Comparison of ENCODE assay signal across 1 cellular context in the genomic region with DNA sequence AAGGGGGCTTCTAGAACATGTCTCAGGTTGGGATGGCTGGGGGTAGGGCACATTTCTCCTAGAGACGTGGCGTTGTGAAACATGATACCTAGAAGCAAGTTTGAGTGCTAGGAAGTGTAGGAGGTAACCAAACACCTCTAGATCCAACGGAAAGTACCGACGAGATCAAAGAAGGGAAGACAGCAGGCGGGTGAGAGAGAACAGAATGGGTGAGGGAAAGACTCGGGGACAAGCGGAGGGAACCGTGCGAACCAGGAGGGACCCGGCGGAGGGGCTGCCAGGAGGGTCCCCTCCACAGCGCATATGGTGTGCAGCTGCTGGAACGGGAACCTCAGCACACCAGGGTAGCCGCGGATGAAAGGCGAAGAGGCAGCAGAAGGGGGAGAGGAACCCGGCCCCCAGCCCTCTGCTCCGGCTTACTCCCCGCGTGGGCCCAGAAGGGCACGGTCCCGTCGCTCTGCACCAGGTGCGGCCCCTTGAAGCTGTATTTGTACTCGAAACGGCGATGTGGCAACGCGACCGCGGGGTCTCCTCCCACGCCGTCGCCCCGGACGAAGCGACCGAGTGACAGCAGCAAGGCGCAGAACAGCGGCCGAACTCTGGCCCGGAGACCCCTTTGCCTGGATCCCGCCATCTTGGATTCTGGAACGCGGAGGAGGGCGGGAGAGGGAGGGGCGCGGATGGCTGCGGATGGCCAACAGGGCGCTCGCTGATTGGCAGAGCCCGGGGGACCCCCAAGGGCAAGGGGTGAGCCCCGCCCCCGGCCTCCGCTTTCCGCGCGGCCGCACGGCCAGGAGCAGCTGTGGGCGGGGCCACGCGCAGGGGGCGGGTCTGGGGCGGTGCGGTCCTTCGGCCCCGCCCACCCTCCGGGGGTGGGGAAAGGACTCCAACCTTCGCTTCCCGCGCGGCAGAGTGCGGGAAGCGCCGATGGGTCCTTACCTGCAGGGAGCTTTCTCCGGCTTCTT.
TF ChIP-seq lines count a peak whose summit lies in the region.

A gene with protein sequence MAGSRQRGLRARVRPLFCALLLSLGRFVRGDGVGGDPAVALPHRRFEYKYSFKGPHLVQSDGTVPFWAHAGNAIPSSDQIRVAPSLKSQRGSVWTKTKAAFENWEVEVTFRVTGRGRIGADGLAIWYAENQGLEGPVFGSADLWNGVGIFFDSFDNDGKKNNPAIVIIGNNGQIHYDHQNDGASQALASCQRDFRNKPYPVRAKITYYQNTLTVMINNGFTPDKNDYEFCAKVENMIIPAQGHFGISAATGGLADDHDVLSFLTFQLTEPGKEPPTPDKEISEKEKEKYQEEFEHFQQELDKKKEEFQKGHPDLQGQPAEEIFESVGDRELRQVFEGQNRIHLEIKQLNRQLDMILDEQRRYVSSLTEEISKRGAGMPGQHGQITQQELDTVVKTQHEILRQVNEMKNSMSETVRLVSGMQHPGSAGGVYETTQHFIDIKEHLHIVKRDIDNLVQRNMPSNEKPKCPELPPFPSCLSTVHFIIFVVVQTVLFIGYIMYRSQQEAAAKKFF (minus strand): TSS at position 655 of the 965 bp plus-strand sequence. CDS start 21 bp downstream, at position 634.

TF ChIP-seq in WTC11, 78 proteins besides CTCF, POLR2A, EP300 and RAD21 (continued from another document):
- TF ChIP-seq, protein P1, sequence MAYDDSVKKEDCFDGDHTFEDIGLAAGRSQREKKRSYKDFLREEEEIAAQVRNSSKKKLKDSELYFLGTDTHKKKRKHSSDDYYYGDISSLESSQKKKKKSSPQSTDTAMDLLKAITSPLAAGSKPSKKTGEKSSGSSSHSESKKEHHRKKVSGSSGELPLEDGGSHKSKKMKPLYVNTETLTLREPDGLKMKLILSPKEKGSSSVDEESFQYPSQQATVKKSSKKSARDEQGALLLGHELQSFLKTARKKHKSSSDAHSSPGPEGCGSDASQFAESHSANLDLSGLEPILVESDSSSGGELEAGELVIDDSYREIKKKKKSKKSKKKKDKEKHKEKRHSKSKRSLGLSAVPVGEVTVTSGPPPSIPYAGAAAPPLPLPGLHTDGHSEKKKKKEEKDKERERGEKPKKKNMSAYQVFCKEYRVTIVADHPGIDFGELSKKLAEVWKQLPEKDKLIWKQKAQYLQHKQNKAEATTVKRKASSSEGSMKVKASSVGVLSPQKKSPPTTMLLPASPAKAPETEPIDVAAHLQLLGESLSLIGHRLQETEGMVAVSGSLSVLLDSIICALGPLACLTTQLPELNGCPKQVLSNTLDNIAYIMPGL (CRISPR knock-in tag; IDR thresholded peaks at IDR 0.05) = peak; percentile 88
- TF ChIP-seq ZNF263 (CRISPR knock-in tag; IDR thresholded peaks at IDR 0.05; ENCODE audit: low read depth) (no peak), GTF2I (CRISPR knock-in tag; conservative IDR thresholded peaks at IDR 0.05) (no peak), CREM (CRISPR knock-in tag; IDR thresholded peaks at IDR 0.05) (no peak; the same call in 1 of the 2 replicates), SP1 (CRISPR knock-in tag; conservative IDR thresholded peaks at IDR 0.05) (peak; percentile 89), ZBTB21 (CRISPR knock-in tag; IDR thresholded peaks at IDR 0.05; ENCODE audit: borderline replicate concordance) (no peak), TP53 (CRISPR knock-in tag; IDR thresholded peaks at IDR 0.05) (peak; percentile 74; the same call in 1 of the 2 replicates), ELF4 (CRISPR knock-in tag; IDR thresholded peaks at IDR 0.05; ENCODE audit: low read depth) (no peak), NR1H2 (CRISPR knock-in tag; IDR thresholded peaks at IDR 0.05) (no peak), SOX15 (CRISPR knock-in tag; IDR thresholded peaks at IDR 0.05) (no peak), NFYB (CRISPR knock-in tag; conservative IDR thresholded peaks at IDR 0.05; ENCODE audit: low read depth) (peak; percentile 55), TCF7 (CRISPR knock-in tag; IDR thresholded peaks at IDR 0.05; ENCODE audit: low read depth) (no peak), PRRX2 (CRISPR knock-in tag; IDR thresholded peaks at IDR 0.05) (no peak), ZNF317 (CRISPR knock-in tag; IDR thresholded peaks at IDR 0.05; ENCODE audit: borderline replicate concordance, low read depth) (0 out of 2 replicates have a peak, but pooled peaks have one; percentile 45)
- TF ChIP-seq, protein P2, sequence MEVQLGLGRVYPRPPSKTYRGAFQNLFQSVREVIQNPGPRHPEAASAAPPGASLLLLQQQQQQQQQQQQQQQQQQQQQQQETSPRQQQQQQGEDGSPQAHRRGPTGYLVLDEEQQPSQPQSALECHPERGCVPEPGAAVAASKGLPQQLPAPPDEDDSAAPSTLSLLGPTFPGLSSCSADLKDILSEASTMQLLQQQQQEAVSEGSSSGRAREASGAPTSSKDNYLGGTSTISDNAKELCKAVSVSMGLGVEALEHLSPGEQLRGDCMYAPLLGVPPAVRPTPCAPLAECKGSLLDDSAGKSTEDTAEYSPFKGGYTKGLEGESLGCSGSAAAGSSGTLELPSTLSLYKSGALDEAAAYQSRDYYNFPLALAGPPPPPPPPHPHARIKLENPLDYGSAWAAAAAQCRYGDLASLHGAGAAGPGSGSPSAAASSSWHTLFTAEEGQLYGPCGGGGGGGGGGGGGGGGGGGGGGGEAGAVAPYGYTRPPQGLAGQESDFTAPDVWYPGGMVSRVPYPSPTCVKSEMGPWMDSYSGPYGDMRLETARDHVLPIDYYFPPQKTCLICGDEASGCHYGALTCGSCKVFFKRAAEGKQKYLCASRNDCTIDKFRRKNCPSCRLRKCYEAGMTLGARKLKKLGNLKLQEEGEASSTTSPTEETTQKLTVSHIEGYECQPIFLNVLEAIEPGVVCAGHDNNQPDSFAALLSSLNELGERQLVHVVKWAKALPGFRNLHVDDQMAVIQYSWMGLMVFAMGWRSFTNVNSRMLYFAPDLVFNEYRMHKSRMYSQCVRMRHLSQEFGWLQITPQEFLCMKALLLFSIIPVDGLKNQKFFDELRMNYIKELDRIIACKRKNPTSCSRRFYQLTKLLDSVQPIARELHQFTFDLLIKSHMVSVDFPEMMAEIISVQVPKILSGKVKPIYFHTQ (CRISPR knock-in tag; IDR thresholded peaks at IDR 0.05) = no peak
- TF ChIP-seq, protein P3, sequence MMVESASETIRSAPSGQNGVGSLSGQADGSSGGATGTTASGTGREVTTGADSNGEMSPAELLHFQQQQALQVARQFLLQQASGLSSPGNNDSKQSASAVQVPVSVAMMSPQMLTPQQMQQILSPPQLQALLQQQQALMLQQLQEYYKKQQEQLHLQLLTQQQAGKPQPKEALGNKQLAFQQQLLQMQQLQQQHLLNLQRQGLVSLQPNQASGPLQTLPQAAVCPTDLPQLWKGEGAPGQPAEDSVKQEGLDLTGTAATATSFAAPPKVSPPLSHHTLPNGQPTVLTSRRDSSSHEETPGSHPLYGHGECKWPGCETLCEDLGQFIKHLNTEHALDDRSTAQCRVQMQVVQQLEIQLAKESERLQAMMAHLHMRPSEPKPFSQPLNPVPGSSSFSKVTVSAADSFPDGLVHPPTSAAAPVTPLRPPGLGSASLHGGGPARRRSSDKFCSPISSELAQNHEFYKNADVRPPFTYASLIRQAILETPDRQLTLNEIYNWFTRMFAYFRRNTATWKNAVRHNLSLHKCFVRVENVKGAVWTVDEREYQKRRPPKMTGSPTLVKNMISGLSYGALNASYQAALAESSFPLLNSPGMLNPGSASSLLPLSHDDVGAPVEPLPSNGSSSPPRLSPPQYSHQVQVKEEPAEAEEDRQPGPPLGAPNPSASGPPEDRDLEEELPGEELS (CRISPR knock-in tag; IDR thresholded peaks at IDR 0.05) = peak; percentile 58
- TF ChIP-seq, protein P4, sequence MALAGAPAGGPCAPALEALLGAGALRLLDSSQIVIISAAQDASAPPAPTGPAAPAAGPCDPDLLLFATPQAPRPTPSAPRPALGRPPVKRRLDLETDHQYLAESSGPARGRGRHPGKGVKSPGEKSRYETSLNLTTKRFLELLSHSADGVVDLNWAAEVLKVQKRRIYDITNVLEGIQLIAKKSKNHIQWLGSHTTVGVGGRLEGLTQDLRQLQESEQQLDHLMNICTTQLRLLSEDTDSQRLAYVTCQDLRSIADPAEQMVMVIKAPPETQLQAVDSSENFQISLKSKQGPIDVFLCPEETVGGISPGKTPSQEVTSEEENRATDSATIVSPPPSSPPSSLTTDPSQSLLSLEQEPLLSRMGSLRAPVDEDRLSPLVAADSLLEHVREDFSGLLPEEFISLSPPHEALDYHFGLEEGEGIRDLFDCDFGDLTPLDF (CRISPR knock-in tag; IDR thresholded peaks at IDR 0.05) = no peak
- TF ChIP-seq, protein P5, sequence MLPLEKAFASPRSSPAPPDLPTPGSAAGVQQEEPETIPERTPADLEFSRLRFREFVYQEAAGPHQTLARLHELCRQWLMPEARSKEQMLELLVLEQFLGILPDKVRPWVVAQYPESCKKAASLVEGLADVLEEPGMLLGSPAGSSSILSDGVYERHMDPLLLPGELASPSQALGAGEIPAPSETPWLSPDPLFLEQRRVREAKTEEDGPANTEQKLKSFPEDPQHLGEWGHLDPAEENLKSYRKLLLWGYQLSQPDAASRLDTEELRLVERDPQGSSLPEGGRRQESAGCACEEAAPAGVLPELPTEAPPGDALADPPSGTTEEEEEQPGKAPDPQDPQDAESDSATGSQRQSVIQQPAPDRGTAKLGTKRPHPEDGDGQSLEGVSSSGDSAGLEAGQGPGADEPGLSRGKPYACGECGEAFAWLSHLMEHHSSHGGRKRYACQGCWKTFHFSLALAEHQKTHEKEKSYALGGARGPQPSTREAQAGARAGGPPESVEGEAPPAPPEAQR (CRISPR knock-in tag; IDR thresholded peaks at IDR 0.05) = no peak
- TF ChIP-seq, protein P6, sequence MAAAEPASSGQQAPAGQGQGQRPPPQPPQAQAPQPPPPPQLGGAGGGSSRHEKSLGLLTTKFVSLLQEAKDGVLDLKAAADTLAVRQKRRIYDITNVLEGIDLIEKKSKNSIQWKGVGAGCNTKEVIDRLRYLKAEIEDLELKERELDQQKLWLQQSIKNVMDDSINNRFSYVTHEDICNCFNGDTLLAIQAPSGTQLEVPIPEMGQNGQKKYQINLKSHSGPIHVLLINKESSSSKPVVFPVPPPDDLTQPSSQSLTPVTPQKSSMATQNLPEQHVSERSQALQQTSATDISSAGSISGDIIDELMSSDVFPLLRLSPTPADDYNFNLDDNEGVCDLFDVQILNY (CRISPR knock-in tag; IDR thresholded peaks at IDR 0.05) = 0 out of 2 replicates have a peak, but pooled peaks have one; percentile 17
- TF ChIP-seq, protein P7, sequence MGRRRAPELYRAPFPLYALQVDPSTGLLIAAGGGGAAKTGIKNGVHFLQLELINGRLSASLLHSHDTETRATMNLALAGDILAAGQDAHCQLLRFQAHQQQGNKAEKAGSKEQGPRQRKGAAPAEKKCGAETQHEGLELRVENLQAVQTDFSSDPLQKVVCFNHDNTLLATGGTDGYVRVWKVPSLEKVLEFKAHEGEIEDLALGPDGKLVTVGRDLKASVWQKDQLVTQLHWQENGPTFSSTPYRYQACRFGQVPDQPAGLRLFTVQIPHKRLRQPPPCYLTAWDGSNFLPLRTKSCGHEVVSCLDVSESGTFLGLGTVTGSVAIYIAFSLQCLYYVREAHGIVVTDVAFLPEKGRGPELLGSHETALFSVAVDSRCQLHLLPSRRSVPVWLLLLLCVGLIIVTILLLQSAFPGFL (CRISPR knock-in tag; IDR thresholded peaks at IDR 0.05; ENCODE audit: borderline replicate concordance) = no peak
- TF ChIP-seq, protein P8, sequence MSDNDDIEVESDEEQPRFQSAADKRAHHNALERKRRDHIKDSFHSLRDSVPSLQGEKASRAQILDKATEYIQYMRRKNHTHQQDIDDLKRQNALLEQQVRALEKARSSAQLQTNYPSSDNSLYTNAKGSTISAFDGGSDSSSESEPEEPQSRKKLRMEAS (CRISPR knock-in tag; IDR thresholded peaks at IDR 0.05) = 0 out of 2 replicates have a peak, but pooled peaks have one; percentile 33
- TF ChIP-seq, protein P9, sequence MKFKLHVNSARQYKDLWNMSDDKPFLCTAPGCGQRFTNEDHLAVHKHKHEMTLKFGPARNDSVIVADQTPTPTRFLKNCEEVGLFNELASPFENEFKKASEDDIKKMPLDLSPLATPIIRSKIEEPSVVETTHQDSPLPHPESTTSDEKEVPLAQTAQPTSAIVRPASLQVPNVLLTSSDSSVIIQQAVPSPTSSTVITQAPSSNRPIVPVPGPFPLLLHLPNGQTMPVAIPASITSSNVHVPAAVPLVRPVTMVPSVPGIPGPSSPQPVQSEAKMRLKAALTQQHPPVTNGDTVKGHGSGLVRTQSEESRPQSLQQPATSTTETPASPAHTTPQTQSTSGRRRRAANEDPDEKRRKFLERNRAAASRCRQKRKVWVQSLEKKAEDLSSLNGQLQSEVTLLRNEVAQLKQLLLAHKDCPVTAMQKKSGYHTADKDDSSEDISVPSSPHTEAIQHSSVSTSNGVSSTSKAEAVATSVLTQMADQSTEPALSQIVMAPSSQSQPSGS (CRISPR knock-in tag; IDR thresholded peaks at IDR 0.05; ENCODE audit: borderline replicate concordance, low read depth) = no peak
